9 cellular contexts compared by ENCODE assay signal in the genomic region with DNA sequence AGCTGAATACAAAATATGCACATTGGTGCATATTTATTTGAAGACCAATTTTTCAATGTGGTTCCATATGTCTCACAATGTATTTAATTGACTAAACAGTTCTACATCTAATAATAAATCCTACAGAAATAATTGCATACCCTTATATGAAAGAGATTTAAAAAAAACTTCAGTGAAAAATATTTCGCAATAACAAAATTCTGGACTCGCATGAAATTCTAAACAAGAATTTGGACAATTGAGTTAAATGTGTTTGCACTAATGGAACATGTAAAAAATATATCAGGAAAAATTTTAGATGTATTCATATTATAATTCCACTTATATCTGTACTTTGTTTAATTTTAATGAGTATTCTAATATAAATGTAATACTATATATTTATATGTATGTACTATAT.
"Had no signal": no experiment of that assay in that cellular context is flagged by ENCODE, and none has a peak within 500 bp of the region (broad histone marks: within the 10 kb centered on the region; RNA-seq: fewer than 3 reads in every experiment).

No MANE protein-coding gene starts in this region.

- H3K4me1 Mint-ChIP-seq: H9 had no signal

- DNase-seq: GM23248, GOT3, H9, HCEC 1CT, KG1 had no signal

- FAIRE-seq: H54, HepG2, K562 had no signal

- H3K4me3 ChIP-seq: GM23248, K562 had no signal

- H3K4me3 Mint-ChIP-seq: H9 had no signal

- ATAC-seq: HepG2, K562 had no signal

- H3K27ac Mint-ChIP-seq: H9 had no signal

- H3K9me3 Mint-ChIP-seq: H9 had no signal

- H3K27ac ChIP-seq: GM23248, HL-60 had no signal
